1 cellular context compared by ENCODE assay signal in the genomic region with DNA sequence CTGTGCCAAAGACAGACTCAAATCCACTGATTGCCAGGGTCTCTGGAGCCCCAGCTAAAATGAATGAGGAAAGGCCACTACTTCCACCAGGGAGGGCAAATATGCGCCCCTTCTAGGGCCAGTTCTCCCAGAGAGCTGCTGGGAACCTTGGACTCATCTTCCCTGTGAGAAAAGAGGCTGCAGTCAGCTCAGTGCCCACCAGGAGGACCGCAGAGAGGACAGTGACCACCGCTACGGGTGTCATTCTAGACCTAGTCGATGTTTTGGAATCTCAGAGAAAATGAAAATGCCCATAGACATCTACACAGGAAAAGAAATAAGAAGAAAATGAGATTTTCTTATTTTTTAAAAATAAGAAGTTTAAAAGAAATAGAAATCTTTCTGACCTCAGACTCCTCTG.
TF ChIP-seq lines count a peak whose summit lies in the region.

No MANE protein-coding gene starts in this region.

TF ChIP-seq in WTC11, 78 proteins besides CTCF, POLR2A, EP300 and RAD21 (continued from another document):
- TF ChIP-seq, protein P1, sequence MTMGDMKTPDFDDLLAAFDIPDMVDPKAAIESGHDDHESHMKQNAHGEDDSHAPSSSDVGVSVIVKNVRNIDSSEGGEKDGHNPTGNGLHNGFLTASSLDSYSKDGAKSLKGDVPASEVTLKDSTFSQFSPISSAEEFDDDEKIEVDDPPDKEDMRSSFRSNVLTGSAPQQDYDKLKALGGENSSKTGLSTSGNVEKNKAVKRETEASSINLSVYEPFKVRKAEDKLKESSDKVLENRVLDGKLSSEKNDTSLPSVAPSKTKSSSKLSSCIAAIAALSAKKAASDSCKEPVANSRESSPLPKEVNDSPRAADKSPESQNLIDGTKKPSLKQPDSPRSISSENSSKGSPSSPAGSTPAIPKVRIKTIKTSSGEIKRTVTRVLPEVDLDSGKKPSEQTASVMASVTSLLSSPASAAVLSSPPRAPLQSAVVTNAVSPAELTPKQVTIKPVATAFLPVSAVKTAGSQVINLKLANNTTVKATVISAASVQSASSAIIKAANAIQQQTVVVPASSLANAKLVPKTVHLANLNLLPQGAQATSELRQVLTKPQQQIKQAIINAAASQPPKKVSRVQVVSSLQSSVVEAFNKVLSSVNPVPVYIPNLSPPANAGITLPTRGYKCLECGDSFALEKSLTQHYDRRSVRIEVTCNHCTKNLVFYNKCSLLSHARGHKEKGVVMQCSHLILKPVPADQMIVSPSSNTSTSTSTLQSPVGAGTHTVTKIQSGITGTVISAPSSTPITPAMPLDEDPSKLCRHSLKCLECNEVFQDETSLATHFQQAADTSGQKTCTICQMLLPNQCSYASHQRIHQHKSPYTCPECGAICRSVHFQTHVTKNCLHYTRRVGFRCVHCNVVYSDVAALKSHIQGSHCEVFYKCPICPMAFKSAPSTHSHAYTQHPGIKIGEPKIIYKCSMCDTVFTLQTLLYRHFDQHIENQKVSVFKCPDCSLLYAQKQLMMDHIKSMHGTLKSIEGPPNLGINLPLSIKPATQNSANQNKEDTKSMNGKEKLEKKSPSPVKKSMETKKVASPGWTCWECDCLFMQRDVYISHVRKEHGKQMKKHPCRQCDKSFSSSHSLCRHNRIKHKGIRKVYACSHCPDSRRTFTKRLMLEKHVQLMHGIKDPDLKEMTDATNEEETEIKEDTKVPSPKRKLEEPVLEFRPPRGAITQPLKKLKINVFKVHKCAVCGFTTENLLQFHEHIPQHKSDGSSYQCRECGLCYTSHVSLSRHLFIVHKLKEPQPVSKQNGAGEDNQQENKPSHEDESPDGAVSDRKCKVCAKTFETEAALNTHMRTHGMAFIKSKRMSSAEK (CRISPR knock-in tag; IDR thresholded peaks at IDR 0.05; ENCODE audit: borderline replicate concordance) = no peak
- TF ChIP-seq ZBTB21 (CRISPR knock-in tag; IDR thresholded peaks at IDR 0.05; ENCODE audit: borderline replicate concordance) (no peak), ZNF425 (CRISPR knock-in tag; conservative IDR thresholded peaks at IDR 0.05) (no peak), ETV6 (CRISPR knock-in tag; IDR thresholded peaks at IDR 0.05) (no peak), GRHL2 (CRISPR knock-in tag; IDR thresholded peaks at IDR 0.05; ENCODE audit: insufficient replicate concordance, severe bottlenecking) (no peak)
- TF ChIP-seq, protein P2, sequence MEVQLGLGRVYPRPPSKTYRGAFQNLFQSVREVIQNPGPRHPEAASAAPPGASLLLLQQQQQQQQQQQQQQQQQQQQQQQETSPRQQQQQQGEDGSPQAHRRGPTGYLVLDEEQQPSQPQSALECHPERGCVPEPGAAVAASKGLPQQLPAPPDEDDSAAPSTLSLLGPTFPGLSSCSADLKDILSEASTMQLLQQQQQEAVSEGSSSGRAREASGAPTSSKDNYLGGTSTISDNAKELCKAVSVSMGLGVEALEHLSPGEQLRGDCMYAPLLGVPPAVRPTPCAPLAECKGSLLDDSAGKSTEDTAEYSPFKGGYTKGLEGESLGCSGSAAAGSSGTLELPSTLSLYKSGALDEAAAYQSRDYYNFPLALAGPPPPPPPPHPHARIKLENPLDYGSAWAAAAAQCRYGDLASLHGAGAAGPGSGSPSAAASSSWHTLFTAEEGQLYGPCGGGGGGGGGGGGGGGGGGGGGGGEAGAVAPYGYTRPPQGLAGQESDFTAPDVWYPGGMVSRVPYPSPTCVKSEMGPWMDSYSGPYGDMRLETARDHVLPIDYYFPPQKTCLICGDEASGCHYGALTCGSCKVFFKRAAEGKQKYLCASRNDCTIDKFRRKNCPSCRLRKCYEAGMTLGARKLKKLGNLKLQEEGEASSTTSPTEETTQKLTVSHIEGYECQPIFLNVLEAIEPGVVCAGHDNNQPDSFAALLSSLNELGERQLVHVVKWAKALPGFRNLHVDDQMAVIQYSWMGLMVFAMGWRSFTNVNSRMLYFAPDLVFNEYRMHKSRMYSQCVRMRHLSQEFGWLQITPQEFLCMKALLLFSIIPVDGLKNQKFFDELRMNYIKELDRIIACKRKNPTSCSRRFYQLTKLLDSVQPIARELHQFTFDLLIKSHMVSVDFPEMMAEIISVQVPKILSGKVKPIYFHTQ (CRISPR knock-in tag; IDR thresholded peaks at IDR 0.05) = no peak
